Comparison of ENCODE assay signal across 2 cellular contexts in the genomic region with DNA sequence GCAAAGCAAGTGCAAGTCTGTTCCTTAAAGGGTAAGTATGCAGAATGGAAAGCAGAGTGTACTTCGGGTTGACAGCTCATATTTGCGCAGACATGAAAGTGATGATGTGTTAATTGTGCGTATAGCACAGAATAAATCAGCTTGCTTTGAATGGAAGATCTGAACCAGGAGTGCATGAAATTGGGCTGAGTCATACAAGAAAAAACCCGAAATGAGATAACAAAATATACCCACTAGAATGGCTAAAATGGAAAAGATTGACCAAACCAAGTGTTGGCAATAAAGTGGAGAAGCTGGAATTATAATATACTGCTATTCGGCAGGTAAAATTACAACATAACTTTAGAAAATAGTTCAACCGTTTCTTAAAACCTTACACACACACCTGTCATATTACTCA.
TF ChIP-seq lines count a peak whose summit lies in the region.

No MANE protein-coding gene starts in this region.

TF ChIP-seq in GM23338, 12 proteins besides CTCF, POLR2A, EP300 and RAD21 (continued from another document):
- TF ChIP-seq, protein P1, sequence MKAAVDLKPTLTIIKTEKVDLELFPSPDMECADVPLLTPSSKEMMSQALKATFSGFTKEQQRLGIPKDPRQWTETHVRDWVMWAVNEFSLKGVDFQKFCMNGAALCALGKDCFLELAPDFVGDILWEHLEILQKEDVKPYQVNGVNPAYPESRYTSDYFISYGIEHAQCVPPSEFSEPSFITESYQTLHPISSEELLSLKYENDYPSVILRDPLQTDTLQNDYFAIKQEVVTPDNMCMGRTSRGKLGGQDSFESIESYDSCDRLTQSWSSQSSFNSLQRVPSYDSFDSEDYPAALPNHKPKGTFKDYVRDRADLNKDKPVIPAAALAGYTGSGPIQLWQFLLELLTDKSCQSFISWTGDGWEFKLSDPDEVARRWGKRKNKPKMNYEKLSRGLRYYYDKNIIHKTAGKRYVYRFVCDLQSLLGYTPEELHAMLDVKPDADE (IDR thresholded peaks at IDR 0.05) = no peak
- TF ChIP-seq ZNF331 (CRISPR knock-in tag; IDR thresholded peaks at IDR 0.05; ENCODE audit: low read depth) (no peak), ZNF114 (CRISPR knock-in tag; IDR thresholded peaks at IDR 0.05) (no peak)

TF ChIP-seq in H1, 55 proteins besides CTCF, POLR2A, EP300 and RAD21 (continued from another document):
- TF ChIP-seq, protein P2, sequence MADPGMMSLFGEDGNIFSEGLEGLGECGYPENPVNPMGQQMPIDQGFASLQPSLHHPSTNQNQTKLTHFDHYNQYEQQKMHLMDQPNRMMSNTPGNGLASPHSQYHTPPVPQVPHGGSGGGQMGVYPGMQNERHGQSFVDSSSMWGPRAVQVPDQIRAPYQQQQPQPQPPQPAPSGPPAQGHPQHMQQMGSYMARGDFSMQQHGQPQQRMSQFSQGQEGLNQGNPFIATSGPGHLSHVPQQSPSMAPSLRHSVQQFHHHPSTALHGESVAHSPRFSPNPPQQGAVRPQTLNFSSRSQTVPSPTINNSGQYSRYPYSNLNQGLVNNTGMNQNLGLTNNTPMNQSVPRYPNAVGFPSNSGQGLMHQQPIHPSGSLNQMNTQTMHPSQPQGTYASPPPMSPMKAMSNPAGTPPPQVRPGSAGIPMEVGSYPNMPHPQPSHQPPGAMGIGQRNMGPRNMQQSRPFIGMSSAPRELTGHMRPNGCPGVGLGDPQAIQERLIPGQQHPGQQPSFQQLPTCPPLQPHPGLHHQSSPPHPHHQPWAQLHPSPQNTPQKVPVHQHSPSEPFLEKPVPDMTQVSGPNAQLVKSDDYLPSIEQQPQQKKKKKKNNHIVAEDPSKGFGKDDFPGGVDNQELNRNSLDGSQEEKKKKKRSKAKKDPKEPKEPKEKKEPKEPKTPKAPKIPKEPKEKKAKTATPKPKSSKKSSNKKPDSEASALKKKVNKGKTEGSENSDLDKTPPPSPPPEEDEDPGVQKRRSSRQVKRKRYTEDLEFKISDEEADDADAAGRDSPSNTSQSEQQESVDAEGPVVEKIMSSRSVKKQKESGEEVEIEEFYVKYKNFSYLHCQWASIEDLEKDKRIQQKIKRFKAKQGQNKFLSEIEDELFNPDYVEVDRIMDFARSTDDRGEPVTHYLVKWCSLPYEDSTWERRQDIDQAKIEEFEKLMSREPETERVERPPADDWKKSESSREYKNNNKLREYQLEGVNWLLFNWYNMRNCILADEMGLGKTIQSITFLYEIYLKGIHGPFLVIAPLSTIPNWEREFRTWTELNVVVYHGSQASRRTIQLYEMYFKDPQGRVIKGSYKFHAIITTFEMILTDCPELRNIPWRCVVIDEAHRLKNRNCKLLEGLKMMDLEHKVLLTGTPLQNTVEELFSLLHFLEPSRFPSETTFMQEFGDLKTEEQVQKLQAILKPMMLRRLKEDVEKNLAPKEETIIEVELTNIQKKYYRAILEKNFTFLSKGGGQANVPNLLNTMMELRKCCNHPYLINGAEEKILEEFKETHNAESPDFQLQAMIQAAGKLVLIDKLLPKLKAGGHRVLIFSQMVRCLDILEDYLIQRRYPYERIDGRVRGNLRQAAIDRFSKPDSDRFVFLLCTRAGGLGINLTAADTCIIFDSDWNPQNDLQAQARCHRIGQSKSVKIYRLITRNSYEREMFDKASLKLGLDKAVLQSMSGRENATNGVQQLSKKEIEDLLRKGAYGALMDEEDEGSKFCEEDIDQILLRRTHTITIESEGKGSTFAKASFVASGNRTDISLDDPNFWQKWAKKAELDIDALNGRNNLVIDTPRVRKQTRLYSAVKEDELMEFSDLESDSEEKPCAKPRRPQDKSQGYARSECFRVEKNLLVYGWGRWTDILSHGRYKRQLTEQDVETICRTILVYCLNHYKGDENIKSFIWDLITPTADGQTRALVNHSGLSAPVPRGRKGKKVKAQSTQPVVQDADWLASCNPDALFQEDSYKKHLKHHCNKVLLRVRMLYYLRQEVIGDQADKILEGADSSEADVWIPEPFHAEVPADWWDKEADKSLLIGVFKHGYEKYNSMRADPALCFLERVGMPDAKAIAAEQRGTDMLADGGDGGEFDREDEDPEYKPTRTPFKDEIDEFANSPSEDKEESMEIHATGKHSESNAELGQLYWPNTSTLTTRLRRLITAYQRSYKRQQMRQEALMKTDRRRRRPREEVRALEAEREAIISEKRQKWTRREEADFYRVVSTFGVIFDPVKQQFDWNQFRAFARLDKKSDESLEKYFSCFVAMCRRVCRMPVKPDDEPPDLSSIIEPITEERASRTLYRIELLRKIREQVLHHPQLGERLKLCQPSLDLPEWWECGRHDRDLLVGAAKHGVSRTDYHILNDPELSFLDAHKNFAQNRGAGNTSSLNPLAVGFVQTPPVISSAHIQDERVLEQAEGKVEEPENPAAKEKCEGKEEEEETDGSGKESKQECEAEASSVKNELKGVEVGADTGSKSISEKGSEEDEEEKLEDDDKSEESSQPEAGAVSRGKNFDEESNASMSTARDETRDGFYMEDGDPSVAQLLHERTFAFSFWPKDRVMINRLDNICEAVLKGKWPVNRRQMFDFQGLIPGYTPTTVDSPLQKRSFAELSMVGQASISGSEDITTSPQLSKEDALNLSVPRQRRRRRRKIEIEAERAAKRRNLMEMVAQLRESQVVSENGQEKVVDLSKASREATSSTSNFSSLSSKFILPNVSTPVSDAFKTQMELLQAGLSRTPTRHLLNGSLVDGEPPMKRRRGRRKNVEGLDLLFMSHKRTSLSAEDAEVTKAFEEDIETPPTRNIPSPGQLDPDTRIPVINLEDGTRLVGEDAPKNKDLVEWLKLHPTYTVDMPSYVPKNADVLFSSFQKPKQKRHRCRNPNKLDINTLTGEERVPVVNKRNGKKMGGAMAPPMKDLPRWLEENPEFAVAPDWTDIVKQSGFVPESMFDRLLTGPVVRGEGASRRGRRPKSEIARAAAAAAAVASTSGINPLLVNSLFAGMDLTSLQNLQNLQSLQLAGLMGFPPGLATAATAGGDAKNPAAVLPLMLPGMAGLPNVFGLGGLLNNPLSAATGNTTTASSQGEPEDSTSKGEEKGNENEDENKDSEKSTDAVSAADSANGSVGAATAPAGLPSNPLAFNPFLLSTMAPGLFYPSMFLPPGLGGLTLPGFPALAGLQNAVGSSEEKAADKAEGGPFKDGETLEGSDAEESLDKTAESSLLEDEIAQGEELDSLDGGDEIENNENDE (IDR thresholded peaks at IDR 0.05; ENCODE audit: insufficient replicate concordance, low read length) = no peak
- TF ChIP-seq NANOG (IDR thresholded peaks at IDR 0.05; ENCODE audit: insufficient read depth, low read depth, low read length, poor library complexity, severe bottlenecking) (no peak), ZNF274 (IDR thresholded peaks at IDR 0.05; ENCODE audit: borderline replicate concordance, extremely low read depth, low read length) (no peak), RFX5 (IDR thresholded peaks at IDR 0.05; ENCODE audit: borderline replicate concordance, low read depth, low read length) (no peak), KDM5A (IDR thresholded peaks at IDR 0.05; ENCODE audit: low read length) (no peak), RBBP5 (IDR thresholded peaks at IDR 0.05; ENCODE audit: borderline replicate concordance, low read depth, low read length) (no peak), SIN3A (conservative IDR thresholded peaks at IDR 0.05 in 1 of 2, IDR thresholded peaks at IDR 0.05 in 1 of 2; ENCODE audit: low read depth in 1 of 2, low read length in 2 of 2) (no peak), SP2 (IDR thresholded peaks at IDR 0.05; ENCODE audit: low read length) (no peak)
TF ChIP-seq in H1: peak in this region for 0.
